Comparison of ENCODE assay signal across 14 cellular contexts in the genomic region with DNA sequence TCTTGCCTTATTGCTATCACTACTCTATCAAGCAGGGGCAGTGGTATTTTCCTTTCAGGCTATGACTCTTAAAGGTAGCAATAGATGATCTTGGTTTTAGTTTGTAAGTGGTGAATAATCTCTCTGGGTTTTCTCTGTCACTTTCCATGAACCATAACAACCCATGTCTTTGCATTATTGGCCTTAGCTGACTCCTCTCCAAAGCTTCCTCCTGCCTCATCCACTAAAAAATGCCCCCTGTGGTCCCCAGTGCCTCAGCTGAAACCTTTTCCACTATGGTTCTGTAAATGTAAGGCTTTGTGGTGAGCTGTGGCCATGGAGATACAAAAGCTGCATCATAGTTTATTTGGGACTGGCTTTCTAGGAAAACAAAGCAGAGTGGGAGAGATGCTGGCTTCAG.
DNase-seq lines count a peak whose midpoint lies in the region; ATAC-seq lines count a peak whose summit lies in the region.
"Had no signal": no experiment of that assay in that cellular context is flagged by ENCODE, and none has a peak within 500 bp of the region (broad histone marks: within the 10 kb centered on the region; RNA-seq: fewer than 3 reads in every experiment).

No MANE protein-coding gene starts in this region.

- no peaks in the 10 kb centered on the region for H3K27me3 Mint-ChIP-seq in activated CD4-positive, alpha-beta T cell treated with anti-CD3 and anti-CD28 coated beads, Interleukin-2, amount 10 ng/mL, durations not matched to agents 24 days and 14 days
- H3K27me3 Mint-ChIP-seq in activated CD4-positive, alpha-beta T cell treated with anti-CD3 and anti-CD28 coated beads, Interleukin-2, amount 10 ng/mL, durations not matched to agents 7 days and 5 days, result no peaks in the 10 kb centered on the region
- peaks cover 3% of the 10 kb centered on the region for H3K27me3 Mint-ChIP-seq in activated naive CD8-positive, alpha-beta T cell treated with anti-CD3 and anti-CD28 coated beads, Interleukin-2, amount 50 U/mL, for 24 hours

- peaks cover 18% of the 10 kb centered on the region for H3K4me1 Mint-ChIP-seq in activated CD4-positive, alpha-beta T cell treated with anti-CD3 and anti-CD28 coated beads, Interleukin-2, amount 10 ng/mL, durations not matched to agents 24 days and 14 days
- H3K4me1 Mint-ChIP-seq in activated CD4-positive, alpha-beta T cell treated with anti-CD3 and anti-CD28 coated beads, Interleukin-2, amount 10 ng/mL, durations not matched to agents 7 days and 5 days, result peaks cover 25% of the 10 kb centered on the region
- H3K4me1 Mint-ChIP-seq in activated naive CD8-positive, alpha-beta T cell treated with anti-CD3 and anti-CD28 coated beads, Interleukin-2, amount 50 U/mL, for 24 hours, result peaks cover 47% of the 10 kb centered on the region

- ATAC-seq in HG03432 (IDR thresholded peaks at IDR 0.05; ENCODE audit: unreplicated experiment), result peak; percentile 5
- ATAC-seq in activated naive CD8-positive, alpha-beta T cell treated with anti-CD3 and anti-CD28 coated beads, Interleukin-2, amount 50 U/mL, for 24 hours, result peak; percentile 62
- no peak for ATAC-seq in GM21786 (IDR thresholded peaks at IDR 0.05; ENCODE audit: unreplicated experiment)
- no peak for ATAC-seq in GM21528 (IDR thresholded peaks at IDR 0.05; ENCODE audit: low FRiP score, unreplicated experiment)

- intact Hi-C loops in activated CD4-positive, alpha-beta T cell treated with anti-CD3 and anti-CD28 coated beads, Interleukin-2, amount 10 ng/mL, durations not matched to agents 24 days and 14 days (cut with micrococcal nuclease), result loop anchor here (1.0 kb wide), 2 partner anchors 22 to 81 kb away; no protein-coding TSS in a partner anchor
- intact Hi-C loops in head of caudate nucleus (cut with DNase I), result loop anchor here (10.0 kb wide), 1 partner anchor 192 kb away; no protein-coding TSS in a partner anchor

- POLR2A ChIA-PET in activated CD4-positive, alpha-beta T cell treated with anti-CD3 and anti-CD28 coated beads, Interleukin-2, amount 10 ng/mL, durations not matched to agents 7 days and 5 days (lab: Charles Lee), result no interaction called here

- H3K27ac Mint-ChIP-seq in activated CD4-positive, alpha-beta T cell treated with anti-CD3 and anti-CD28 coated beads, Interleukin-2, amount 10 ng/mL, durations not matched to agents 24 days and 14 days, result peak overlapping the region; percentile 25
- no peak overlapping the region for H3K27ac Mint-ChIP-seq in activated CD4-positive, alpha-beta T cell treated with anti-CD3 and anti-CD28 coated beads, Interleukin-2, amount 10 ng/mL, durations not matched to agents 7 days and 5 days
- peak overlapping the region; percentile 29 for H3K27ac Mint-ChIP-seq in activated naive CD8-positive, alpha-beta T cell treated with anti-CD3 and anti-CD28 coated beads, Interleukin-2, amount 50 U/mL, for 24 hours

- no peak for DNase-seq in activated CD4-positive, alpha-beta T cell treated with anti-CD3 and anti-CD28 coated beads, Interleukin-2, amount 10 ng/mL, durations not matched to agents 24 days and 14 days
- DNase-seq in activated CD4-positive, alpha-beta T cell treated with anti-CD3 and anti-CD28 coated beads, Interleukin-2, amount 10 ng/mL, durations not matched to agents 7 days and 5 days, result no peak
- no peak for DNase-seq in activated naive CD8-positive, alpha-beta T cell treated with anti-CD3 and anti-CD28 coated beads, Interleukin-2, amount 50 U/mL, for 24 hours
- DNase-seq in myocyte (ENCODE audit: low read depth), result peak; percentile 54
- no peak for DNase-seq in head of caudate nucleus
- DNase-seq: amniotic stem cell, foreskin melanocyte, NCI-H146, NCI-H510A treated with DMSO at 0.1 percent for 48 hours, ovary, Peyer's patch had no signal

- no peak overlapping the region for H3K4me3 Mint-ChIP-seq in activated CD4-positive, alpha-beta T cell treated with anti-CD3 and anti-CD28 coated beads, Interleukin-2, amount 10 ng/mL, durations not matched to agents 24 days and 14 days
- H3K4me3 Mint-ChIP-seq in activated CD4-positive, alpha-beta T cell treated with anti-CD3 and anti-CD28 coated beads, Interleukin-2, amount 10 ng/mL, durations not matched to agents 7 days and 5 days, result no peak overlapping the region
- no peak overlapping the region for H3K4me3 Mint-ChIP-seq in activated naive CD8-positive, alpha-beta T cell treated with anti-CD3 and anti-CD28 coated beads, Interleukin-2, amount 50 U/mL, for 24 hours

- no peaks in the 10 kb centered on the region for H3K9me3 Mint-ChIP-seq in activated CD4-positive, alpha-beta T cell treated with anti-CD3 and anti-CD28 coated beads, Interleukin-2, amount 10 ng/mL, durations not matched to agents 24 days and 14 days
- H3K9me3 Mint-ChIP-seq in activated CD4-positive, alpha-beta T cell treated with anti-CD3 and anti-CD28 coated beads, Interleukin-2, amount 10 ng/mL, durations not matched to agents 7 days and 5 days, result peaks cover 6% of the 10 kb centered on the region
- H3K9me3 Mint-ChIP-seq in activated naive CD8-positive, alpha-beta T cell treated with anti-CD3 and anti-CD28 coated beads, Interleukin-2, amount 50 U/mL, for 24 hours, result peaks cover 8% of the 10 kb centered on the region

- CTCF ChIA-PET in activated CD4-positive, alpha-beta T cell treated with anti-CD3 and anti-CD28 coated beads, Interleukin-2, amount 10 ng/mL, durations not matched to agents 7 days and 5 days (lab: Charles Lee), result interaction anchor here (1.0 kb wide), 1 partner anchor 1159 kb away, joined by 3 read pairs; no protein-coding TSS in a partner anchor

- no peaks in the 10 kb centered on the region for H3K36me3 Mint-ChIP-seq in activated CD4-positive, alpha-beta T cell treated with anti-CD3 and anti-CD28 coated beads, Interleukin-2, amount 10 ng/mL, durations not matched to agents 24 days and 14 days (ENCODE audit: low read depth)
- no peaks in the 10 kb centered on the region for H3K36me3 Mint-ChIP-seq in activated CD4-positive, alpha-beta T cell treated with anti-CD3 and anti-CD28 coated beads, Interleukin-2, amount 10 ng/mL, durations not matched to agents 7 days and 5 days (ENCODE audit: low read depth)
- H3K36me3 Mint-ChIP-seq in activated naive CD8-positive, alpha-beta T cell treated with anti-CD3 and anti-CD28 coated beads, Interleukin-2, amount 50 U/mL, for 24 hours (ENCODE audit: low read depth), result peaks cover 3% of the 10 kb centered on the region

Comparison
In these comparisons a context has a peak if more than half of its experiments do, and no peak if none do; other contexts are left out.
1. ATAC-seq: peak in HG03432 (single experiment) and activated naive CD8-positive, alpha-beta T cell treated with anti-CD3 and anti-CD28 coated beads, Interleukin-2, amount 50 U/mL, for 24 hours (single experiment); none in GM21786 (single experiment) and GM21528 (single experiment).